In genomic region chr12:64222011-64222765, GRCh38 we compare ENCODE assay signal across 1 cellular context.
TF ChIP-seq lines count a peak whose summit lies in the region.

Gene KICS2, minus strand, starts transcription at chr12:64222296. Its CDS starts 59 bp downstream, at chr12:64222237.

TF ChIP-seq in WTC11, 78 proteins besides CTCF, POLR2A, EP300 and RAD21 (continued from another document):
- TF ChIP-seq ZNF281 (CRISPR knock-in tag; IDR thresholded peaks at IDR 0.05) (0 out of 2 replicates have a peak, but pooled peaks have one; percentile 36), NFE2L1 (CRISPR knock-in tag; IDR thresholded peaks at IDR 0.05) (0 out of 2 replicates have a peak, but pooled peaks have one; percentile 49), SMAD3 (CRISPR knock-in tag; IDR thresholded peaks at IDR 0.05; ENCODE audit: borderline replicate concordance) (no peak), HMGXB4 (CRISPR knock-in tag; IDR thresholded peaks at IDR 0.05) (0 out of 2 replicates have a peak, but pooled peaks have one; percentile 71), IRF1 (CRISPR knock-in tag; IDR thresholded peaks at IDR 0.05) (peak; percentile 80), FOXP1 (CRISPR knock-in tag; IDR thresholded peaks at IDR 0.05; ENCODE audit: borderline replicate concordance) (peak; percentile 93), ZNF416 (CRISPR knock-in tag; IDR thresholded peaks at IDR 0.05) (no peak), EMX1 (CRISPR knock-in tag; IDR thresholded peaks at IDR 0.05) (no peak), GABPB1 (CRISPR knock-in tag; IDR thresholded peaks at IDR 0.05) (peak; percentile 46), FOXK1 (CRISPR knock-in tag; IDR thresholded peaks at IDR 0.05) (peak; percentile 80), ZNF263 (CRISPR knock-in tag; IDR thresholded peaks at IDR 0.05; ENCODE audit: low read depth) (peak; percentile 39; the same call in 1 of the 2 replicates), NR3C1 (CRISPR knock-in tag; conservative IDR thresholded peaks at IDR 0.05; ENCODE audit: low read depth) (no peak), NFYB (CRISPR knock-in tag; conservative IDR thresholded peaks at IDR 0.05; ENCODE audit: low read depth) (0 out of 2 replicates have a peak, but pooled peaks have one; percentile 31), ZNF532 (CRISPR knock-in tag; IDR thresholded peaks at IDR 0.05; ENCODE audit: borderline replicate concordance) (no peak), SP1 (CRISPR knock-in tag; conservative IDR thresholded peaks at IDR 0.05) (peak; percentile 83), ESRRA (CRISPR knock-in tag; IDR thresholded peaks at IDR 0.05; ENCODE audit: borderline replicate concordance) (peak; percentile 56; the same call in 1 of the 2 replicates), USF2 (CRISPR knock-in tag; IDR thresholded peaks at IDR 0.05) (peak; percentile 91), PRDM15 (CRISPR knock-in tag; IDR thresholded peaks at IDR 0.05) (peak; percentile 83), TEAD4 (CRISPR knock-in tag; IDR thresholded peaks at IDR 0.05) (no peak), NR1H2 (CRISPR knock-in tag; IDR thresholded peaks at IDR 0.05) (no peak), ZNF138 (CRISPR knock-in tag; conservative IDR thresholded peaks at IDR 0.05) (no peak), TP53 (CRISPR knock-in tag; IDR thresholded peaks at IDR 0.05) (0 out of 2 replicates have a peak, but pooled peaks have one; percentile 44), ZBTB21 (CRISPR knock-in tag; IDR thresholded peaks at IDR 0.05; ENCODE audit: borderline replicate concordance) (peak; percentile 99), ZNF232 (CRISPR knock-in tag; IDR thresholded peaks at IDR 0.05) (peak; percentile 76; the same call in 1 of the 2 replicates), ELF4 (CRISPR knock-in tag; IDR thresholded peaks at IDR 0.05; ENCODE audit: low read depth) (peak; percentile 71; the same call in 1 of the 2 replicates), CREM (CRISPR knock-in tag; IDR thresholded peaks at IDR 0.05) (peak; percentile 85), RORB (CRISPR knock-in tag; IDR thresholded peaks at IDR 0.05) (no peak)
- TF ChIP-seq, protein P1, sequence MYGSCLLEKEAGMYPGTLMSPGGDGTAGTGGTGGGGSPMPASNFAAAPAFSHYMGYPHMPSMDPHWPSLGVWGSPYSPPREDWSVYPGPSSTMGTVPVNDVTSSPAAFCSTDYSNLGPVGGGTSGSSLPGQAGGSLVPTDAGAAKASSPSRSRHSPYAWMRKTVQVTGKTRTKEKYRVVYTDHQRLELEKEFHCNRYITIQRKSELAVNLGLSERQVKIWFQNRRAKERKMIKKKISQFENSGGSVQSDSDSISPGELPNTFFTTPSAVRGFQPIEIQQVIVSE (CRISPR knock-in tag; IDR thresholded peaks at IDR 0.05; ENCODE audit: borderline replicate concordance): no peak
- TF ChIP-seq, protein P2, sequence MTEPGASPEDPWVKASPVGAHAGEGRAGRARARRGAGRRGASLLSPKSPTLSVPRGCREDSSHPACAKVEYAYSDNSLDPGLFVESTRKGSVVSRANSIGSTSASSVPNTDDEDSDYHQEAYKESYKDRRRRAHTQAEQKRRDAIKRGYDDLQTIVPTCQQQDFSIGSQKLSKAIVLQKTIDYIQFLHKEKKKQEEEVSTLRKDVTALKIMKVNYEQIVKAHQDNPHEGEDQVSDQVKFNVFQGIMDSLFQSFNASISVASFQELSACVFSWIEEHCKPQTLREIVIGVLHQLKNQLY (CRISPR knock-in tag; IDR thresholded peaks at IDR 0.05): no peak
- TF ChIP-seq, protein P3, sequence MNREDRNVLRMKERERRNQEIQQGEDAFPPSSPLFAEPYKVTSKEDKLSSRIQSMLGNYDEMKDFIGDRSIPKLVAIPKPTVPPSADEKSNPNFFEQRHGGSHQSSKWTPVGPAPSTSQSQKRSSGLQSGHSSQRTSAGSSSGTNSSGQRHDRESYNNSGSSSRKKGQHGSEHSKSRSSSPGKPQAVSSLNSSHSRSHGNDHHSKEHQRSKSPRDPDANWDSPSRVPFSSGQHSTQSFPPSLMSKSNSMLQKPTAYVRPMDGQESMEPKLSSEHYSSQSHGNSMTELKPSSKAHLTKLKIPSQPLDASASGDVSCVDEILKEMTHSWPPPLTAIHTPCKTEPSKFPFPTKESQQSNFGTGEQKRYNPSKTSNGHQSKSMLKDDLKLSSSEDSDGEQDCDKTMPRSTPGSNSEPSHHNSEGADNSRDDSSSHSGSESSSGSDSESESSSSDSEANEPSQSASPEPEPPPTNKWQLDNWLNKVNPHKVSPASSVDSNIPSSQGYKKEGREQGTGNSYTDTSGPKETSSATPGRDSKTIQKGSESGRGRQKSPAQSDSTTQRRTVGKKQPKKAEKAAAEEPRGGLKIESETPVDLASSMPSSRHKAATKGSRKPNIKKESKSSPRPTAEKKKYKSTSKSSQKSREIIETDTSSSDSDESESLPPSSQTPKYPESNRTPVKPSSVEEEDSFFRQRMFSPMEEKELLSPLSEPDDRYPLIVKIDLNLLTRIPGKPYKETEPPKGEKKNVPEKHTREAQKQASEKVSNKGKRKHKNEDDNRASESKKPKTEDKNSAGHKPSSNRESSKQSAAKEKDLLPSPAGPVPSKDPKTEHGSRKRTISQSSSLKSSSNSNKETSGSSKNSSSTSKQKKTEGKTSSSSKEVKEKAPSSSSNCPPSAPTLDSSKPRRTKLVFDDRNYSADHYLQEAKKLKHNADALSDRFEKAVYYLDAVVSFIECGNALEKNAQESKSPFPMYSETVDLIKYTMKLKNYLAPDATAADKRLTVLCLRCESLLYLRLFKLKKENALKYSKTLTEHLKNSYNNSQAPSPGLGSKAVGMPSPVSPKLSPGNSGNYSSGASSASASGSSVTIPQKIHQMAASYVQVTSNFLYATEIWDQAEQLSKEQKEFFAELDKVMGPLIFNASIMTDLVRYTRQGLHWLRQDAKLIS (CRISPR knock-in tag; IDR thresholded peaks at IDR 0.05; ENCODE audit: borderline replicate concordance): no peak
